Comparison of ENCODE assay signal across 9 cellular contexts in the genomic region with DNA sequence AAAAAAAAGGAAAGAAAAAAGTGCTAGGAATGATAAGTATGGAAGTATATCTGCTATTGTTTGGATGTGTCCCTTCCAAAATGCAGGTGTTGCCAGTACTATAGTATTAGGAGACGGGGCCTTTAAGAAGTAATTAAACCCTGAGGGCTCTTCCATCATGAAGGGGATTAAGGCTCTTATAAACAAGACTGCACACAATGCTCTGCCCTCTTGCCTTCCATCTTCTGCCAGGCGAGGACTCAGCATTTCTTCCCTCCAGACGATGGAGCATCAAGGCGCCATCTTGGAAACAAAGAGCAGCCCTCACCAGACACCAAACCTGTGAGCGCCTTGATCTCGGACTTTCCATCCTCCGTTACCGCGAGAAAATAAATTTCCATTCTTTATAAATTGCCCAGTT.
"Had no signal": no experiment of that assay in that cellular context is flagged by ENCODE, and none has a peak within 500 bp of the region (broad histone marks: within the 10 kb centered on the region; RNA-seq: fewer than 3 reads in every experiment).

No MANE protein-coding gene starts in this region.

- H2AFZ ChIP-seq: GM23248 had no signal

- ATAC-seq: HCT116, HepG2, K562 had no signal

- H3K9ac ChIP-seq: GM23248 had no signal

- DNase-seq: GM23248, GOT3, H9, HFFc6, KG1 had no signal

- H3K27ac ChIP-seq: GM23248, HL-60 had no signal

- H3K4me3 ChIP-seq: GM23248, K562 had no signal
